ENCODE assay signal across 18 cellular contexts in the genomic region with DNA sequence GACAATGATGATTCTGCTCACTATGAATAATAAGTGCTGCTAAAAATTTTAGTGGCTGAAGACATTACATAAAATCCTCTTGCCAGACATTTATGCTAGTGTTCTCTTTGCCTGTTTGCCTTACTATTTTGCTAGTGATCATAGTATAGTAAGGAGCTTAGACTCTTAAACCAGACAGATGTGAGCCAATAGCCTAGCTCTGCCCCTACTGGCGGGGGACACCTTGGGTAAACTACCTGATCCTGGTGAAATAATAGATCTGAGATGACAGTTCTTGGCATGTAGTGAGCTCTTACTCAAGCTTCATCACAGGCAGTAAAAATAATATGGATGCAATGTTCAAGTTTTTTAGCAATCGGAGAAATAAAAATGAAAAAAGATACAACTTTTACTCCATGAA. TPM values are rescaled to one million over a fixed set of nuclear protein-coding genes. Genes with fewer than 3 reads are reported as not detected.
DNase-seq lines count a peak whose midpoint lies in the region; ATAC-seq and TF ChIP-seq lines count a peak whose summit lies in the region.
"Had no signal": no experiment of that assay in that cellular context is flagged by ENCODE, and none has a peak within 500 bp of the region (broad histone marks: within the 10 kb centered on the region; RNA-seq: fewer than 3 reads in every experiment).

No MANE protein-coding gene starts in this region.

- no peaks in the 10 kb centered on the region for H3K9me3 ChIP-seq in H9 (ENCODE audit: control insufficient read depth, low read depth, low read length)
- no peaks in the 10 kb centered on the region for H3K9me3 ChIP-seq in Panc1 (ENCODE audit: control insufficient read depth, insufficient read depth, low read depth, low read length)
- no peaks in the 10 kb centered on the region for H3K9me3 ChIP-seq in endodermal cell (ENCODE audit: control insufficient read depth, low read length)

- no peak overlapping the region for H3K56ac ChIP-seq in H9 (ENCODE audit: insufficient read length, low read depth, low read length)

- H2BK12ac ChIP-seq in H9 (ENCODE audit: insufficient read length, low read depth, low read length), result no peak overlapping the region

- H2BK15ac ChIP-seq in H9 (ENCODE audit: low read depth, low read length), result no peak overlapping the region

- H3K27me3 ChIP-seq in H9 (ENCODE audit: insufficient read depth, low read length), result no peaks in the 10 kb centered on the region
- no peaks in the 10 kb centered on the region for H3K27me3 ChIP-seq in Panc1 (ENCODE audit: control insufficient read depth, insufficient read depth, low read length)
- no peaks in the 10 kb centered on the region for H3K27me3 ChIP-seq in endodermal cell (ENCODE audit: control insufficient read depth, insufficient read depth, low read length, poor library complexity, severe bottlenecking)

- no peak overlapping the region for H3T11ph ChIP-seq in H9 (ENCODE audit: low read length)

- H3K79me2 ChIP-seq in H9 (ENCODE audit: insufficient read depth, low read length), result no peaks in the 10 kb centered on the region

- WGBS in H9 (ENCODE audit: extremely low coverage, insufficient read length, low lambda C conversion rate), result no CpG with 5 or more reads among the region's 2 CpGs
- WGBS in endodermal cell (ENCODE audit: insufficient coverage in 1 of 2, insufficient read length in 1 of 2), 2 experiments, result 71 to 89% methylated on average over 1 of the region's 2 CpGs

- BruUV-seq in Panc1 (replicated peaks; lab: Mats Ljungman, UMichigan), result no TSS peak

- DNase-seq in H9, result no peak
- DNase-seq in HFFc6, result no peak
- DNase-seq in Panc1 (ENCODE audit: low read depth, low spot score), result no peak
- no peak for DNase-seq in endodermal cell
- DNase-seq in activated T-helper 2 cell treated with anti-CD3 and anti-CD28 coated beads, Interferon-gamma antibody, Interleukin-2, Interleukin-4, amounts not matched to agents 10 μg/mL and 5 μg/mL and 100 μg/mL, durations not matched to agents 14 hours and 24 hours and 36 hours (ENCODE audit: low spot score), result no peak
- DNase-seq in hepatic stellate cell (ENCODE audit: low spot score), result no peak
- DNase-seq: AML-193; CD4-positive, alpha-beta memory T cell; DMS153; DMS79; GDM1; HCEC 1CT had no signal

- ATAC-seq in Panc1 (no peak), HG03196 (IDR thresholded peaks at IDR 0.05; ENCODE audit: unreplicated experiment) (no peak)

- H3K23ac ChIP-seq in H9 (ENCODE audit: insufficient read length, low read depth, low read length), result no peak overlapping the region

- no peak overlapping the region for H2BK5ac ChIP-seq in H9 (ENCODE audit: insufficient read length, low read length)

- no peaks in the 10 kb centered on the region for H3K23me2 ChIP-seq in H9 (ENCODE audit: insufficient read length, low read depth, low read length, poor library complexity, severe bottlenecking)

- H2AFZ ChIP-seq in H9 (ENCODE audit: low read length), result no peak overlapping the region

- no peak overlapping the region for H2BK120ac ChIP-seq in H9 (ENCODE audit: low read depth, low read length, poor library complexity, severe bottlenecking)

- no peaks in the 10 kb centered on the region for H4K20me1 ChIP-seq in H9 (ENCODE audit: control insufficient read depth, insufficient read depth, insufficient read length)

- H3K36me3 ChIP-seq in Panc1 (ENCODE audit: control insufficient read depth, insufficient read depth, low read length) (no peaks in the 10 kb centered on the region), endodermal cell (ENCODE audit: control insufficient read depth, insufficient read depth, low read length) (no peaks in the 10 kb centered on the region)

- H4K91ac ChIP-seq in H9 (ENCODE audit: insufficient read length, low read depth, low read length), result no peak overlapping the region

- H3K4me1 Mint-ChIP-seq in H9 (no peaks in the 10 kb centered on the region; a peak in 1 of 4 replicates), HFFc6 (ENCODE audit: low read depth) (peaks cover 60% of the 10 kb centered on the region), endodermal cell (no peaks in the 10 kb centered on the region)
- H3K4me1 Mint-ChIP-seq in activated T-helper 2 cell treated with anti-CD3 and anti-CD28 coated beads, Interferon-gamma antibody, Interleukin-2, Interleukin-4, amounts not matched to agents 10 μg/mL and 5 μg/mL and 100 μg/mL, durations not matched to agents 14 hours and 24 hours and 36 hours (ENCODE audit: low read depth), result peaks cover 37% of the 10 kb centered on the region
- H3K4me1 Mint-ChIP-seq: CD4-positive, alpha-beta memory T cell had no signal

- H3K9ac ChIP-seq in H9 (ENCODE audit: extremely low read depth, insufficient read length, low read length) (no peak overlapping the region), endodermal cell (ENCODE audit: extremely low read depth, low read length, poor library complexity, severe bottlenecking) (no peak overlapping the region)
- H3K9ac ChIP-seq: KMS-11 had no signal

- H4K8ac ChIP-seq in H9 (replicated peaks; ENCODE audit: insufficient read length, low read depth, low read length), result no peak overlapping the region

- H2BK20ac ChIP-seq in H9 (ENCODE audit: low read depth, low read length, poor library complexity, severe bottlenecking), result no peak overlapping the region

- H3K27ac ChIP-seq in H9 (ENCODE audit: insufficient read length, low read depth, low read length) (no peak overlapping the region), Panc1 (ENCODE audit: low read length) (no peak overlapping the region), endodermal cell (ENCODE audit: low read depth, low read length) (no peak overlapping the region)
- H3K27ac ChIP-seq: KMS-11 had no signal

- in situ Hi-C loops in Panc1 (cut with HindIII; ENCODE audit: low pct_unique_long_range_greater_than_20kb, low sequenced_read_pairs), result no loop called here

- no peak overlapping the region for H3K4me3 Mint-ChIP-seq in H9
- H3K4me3 Mint-ChIP-seq in HFFc6, result no peak overlapping the region
- no peak overlapping the region for H3K4me3 Mint-ChIP-seq in endodermal cell
- no peak overlapping the region for H3K4me3 Mint-ChIP-seq in activated T-helper 2 cell treated with anti-CD3 and anti-CD28 coated beads, Interferon-gamma antibody, Interleukin-2, Interleukin-4, amounts not matched to agents 10 μg/mL and 5 μg/mL and 100 μg/mL, durations not matched to agents 14 hours and 24 hours and 36 hours (ENCODE audit: low read depth)
- H3K4me3 Mint-ChIP-seq: CD14-positive monocyte; CD4-positive, alpha-beta memory T cell had no signal

- POLR2A ChIA-PET in Panc1 (lab: Charles Lee), result no interaction called here

- intact Hi-C loops in Panc1 (cut with micrococcal nuclease; ENCODE audit: unreplicated experiment), result no loop called here
- intact Hi-C loops in activated T-helper 2 cell treated with anti-CD3 and anti-CD28 coated beads, Interferon-gamma antibody, Interleukin-2, Interleukin-4, amounts not matched to agents 10 μg/mL and 5 μg/mL and 100 μg/mL, durations not matched to agents 14 hours and 24 hours and 36 hours (cut with micrococcal nuclease), result loop anchor here (2.0 kb wide), 1 partner anchor 33 kb away; no protein-coding TSS in a partner anchor

- no peak overlapping the region for H4K5ac ChIP-seq in H9 (ENCODE audit: insufficient read length, low read depth, low read length)

- TF ChIP-seq CTCF in H9 (conservative IDR thresholded peaks at IDR 0.05) (peak; percentile 24; the same call in 1 of the 3 replicates), HFFc6 (IDR thresholded peaks at IDR 0.05) (no peak), Panc1 (IDR thresholded peaks at IDR 0.05) (peak; percentile 1; the same call in 1 of the 2 replicates), endodermal cell (conservative IDR thresholded peaks at IDR 0.05) (peak; percentile 32)

- H3K27me3 Mint-ChIP-seq in H9 (ENCODE audit: low read depth) (peaks cover 5% of the 10 kb centered on the region), HFFc6 (ENCODE audit: insufficient read depth) (no peaks in the 10 kb centered on the region), endodermal cell (ENCODE audit: insufficient read depth) (no peaks in the 10 kb centered on the region)
- H3K27me3 Mint-ChIP-seq in activated T-helper 2 cell treated with anti-CD3 and anti-CD28 coated beads, Interferon-gamma antibody, Interleukin-2, Interleukin-4, amounts not matched to agents 10 μg/mL and 5 μg/mL and 100 μg/mL, durations not matched to agents 14 hours and 24 hours and 36 hours (ENCODE audit: low read depth), result no peaks in the 10 kb centered on the region

- H2AK5ac ChIP-seq in H9 (ENCODE audit: insufficient read length, low read length), result no peak overlapping the region

- CTCF ChIA-PET in Panc1 (lab: Charles Lee), result no interaction called here

- H3K4me2 ChIP-seq in H9 (ENCODE audit: insufficient read depth, insufficient read length, low read length), result no peak overlapping the region
- H3K4me2 ChIP-seq: KMS-11 had no signal

- H3K4ac ChIP-seq in H9 (ENCODE audit: low read depth, low read length), result no peak overlapping the region

- H3K27ac Mint-ChIP-seq in H9 (no peak overlapping the region), HFFc6 (peak overlapping the region; percentile 48; the same call in 1 of the 2 replicates), endodermal cell (no peak overlapping the region)
- H3K27ac Mint-ChIP-seq in activated T-helper 2 cell treated with anti-CD3 and anti-CD28 coated beads, Interferon-gamma antibody, Interleukin-2, Interleukin-4, amounts not matched to agents 10 μg/mL and 5 μg/mL and 100 μg/mL, durations not matched to agents 14 hours and 24 hours and 36 hours, result no peak overlapping the region
- H3K27ac Mint-ChIP-seq: CD14-positive monocyte; CD4-positive, alpha-beta memory T cell had no signal

- H3K36me3 Mint-ChIP-seq in H9 (ENCODE audit: insufficient read depth in 1 of 3, low read depth in 3 of 3) (no peaks in the 10 kb centered on the region), HFFc6 (ENCODE audit: low read depth) (no peaks in the 10 kb centered on the region), endodermal cell (ENCODE audit: low read depth) (no peaks in the 10 kb centered on the region)
- H3K36me3 Mint-ChIP-seq in activated T-helper 2 cell treated with anti-CD3 and anti-CD28 coated beads, Interferon-gamma antibody, Interleukin-2, Interleukin-4, amounts not matched to agents 10 μg/mL and 5 μg/mL and 100 μg/mL, durations not matched to agents 14 hours and 24 hours and 36 hours (ENCODE audit: low read depth), result peaks cover 36% of the 10 kb centered on the region
- H3K36me3 Mint-ChIP-seq: CD14-positive monocyte had no signal

- no peak overlapping the region for H3K14ac ChIP-seq in H9 (ENCODE audit: insufficient read depth, low read length)

- H3K4me3 ChIP-seq in Panc1 (ENCODE audit: low read depth in 2 of 2, low read length in 2 of 2) (no peak overlapping the region), endodermal cell (ENCODE audit: low read length) (no peak overlapping the region)

- H3K4me1 ChIP-seq in H9 (ENCODE audit: insufficient read depth, low read length), result no peaks in the 10 kb centered on the region; the same call in 1 of the 2 replicates
- H3K4me1 ChIP-seq in Panc1 (ENCODE audit: control insufficient read depth, insufficient read depth, low read length), result no peaks in the 10 kb centered on the region; the same call in 1 of the 2 replicates
- no peaks in the 10 kb centered on the region for H3K4me1 ChIP-seq in endodermal cell (ENCODE audit: control insufficient read depth, insufficient read depth, low read length)

- no peak overlapping the region for H3K18ac ChIP-seq in H9 (ENCODE audit: insufficient read length, low read depth, low read length)

- no peaks in the 10 kb centered on the region for H3K79me1 ChIP-seq in H9 (ENCODE audit: insufficient read depth, low read depth, low read length, poor library complexity, severe bottlenecking)

- H3K9me3 Mint-ChIP-seq in H9, result no peaks in the 10 kb centered on the region
- H3K9me3 Mint-ChIP-seq in HFFc6, result no peaks in the 10 kb centered on the region
- H3K9me3 Mint-ChIP-seq in endodermal cell, result no peaks in the 10 kb centered on the region
- no peaks in the 10 kb centered on the region for H3K9me3 Mint-ChIP-seq in activated T-helper 2 cell treated with anti-CD3 and anti-CD28 coated beads, Interferon-gamma antibody, Interleukin-2, Interleukin-4, amounts not matched to agents 10 μg/mL and 5 μg/mL and 100 μg/mL, durations not matched to agents 14 hours and 24 hours and 36 hours

RNA-seq across cellular contexts. Expression of gene ENPP3, which starts 18.8 kb away (rescaled TPM):
- total RNA-seq in H9 (2021) (0.09 and 0.15 TPM in 2 replicates), Panc1 (2021; ENCODE audit: unreplicated experiment) (not detected), endodermal cell (not detected)
- under 1 TPM in 2 of 6 experiments, not detected in 4; 0.07 to 0.12 TPM for total RNA-seq in HFFc6 (2021; fragmentation: NEBNext Ultra II Directional; extraction: Animal tissue kit (Norgen Biotek cat#: 25700))
- polyA plus RNA-seq in Panc1 (2012; ENCODE audit: insufficient read length), result not detected
- 0.25 TPM for polyA plus RNA-seq in endodermal cell (2013, experiment 1 of 2)
- 0.21 TPM for polyA plus RNA-seq in endodermal cell (2013, experiment 2 of 2)
- 16.3 and 18.7 TPM in 2 replicates for total RNA-seq in activated T-helper 2 cell treated with anti-CD3 and anti-CD28 coated beads, Interferon-gamma antibody, Interleukin-2, Interleukin-4, amounts not matched to agents 10 μg/mL and 5 μg/mL and 100 μg/mL, durations not matched to agents 14 hours and 24 hours and 36 hours
- total RNA-seq: Daoy, H4 had no signal
- polyA plus RNA-seq: BJ, CD14-positive monocyte had no signal

RNA-seq across cellular contexts. Expression of gene MED23, which starts 27.9 kb away (rescaled TPM):
- total RNA-seq in H9 (2021) (13.6 and 16.2 TPM in 2 replicates), Panc1 (2021; ENCODE audit: unreplicated experiment) (18.3 TPM), endodermal cell (10 to 100 TPM; 23.3 to 26.2 TPM)
- total RNA-seq in HFFc6 (2021; fragmentation: NEBNext Ultra II Directional; extraction: Animal tissue kit (Norgen Biotek cat#: 25700)), result 10 to 100 TPM; 20.5 to 27.3 (median 23.8) TPM
- polyA plus RNA-seq in Panc1 (2012; ENCODE audit: insufficient read length), result 8.5 TPM
- 26.7 TPM for polyA plus RNA-seq in endodermal cell (2013, experiment 1 of 2)
- polyA plus RNA-seq in endodermal cell (2013, experiment 2 of 2), result 21.8 TPM
- total RNA-seq in activated T-helper 2 cell treated with anti-CD3 and anti-CD28 coated beads, Interferon-gamma antibody, Interleukin-2, Interleukin-4, amounts not matched to agents 10 μg/mL and 5 μg/mL and 100 μg/mL, durations not matched to agents 14 hours and 24 hours and 36 hours, result 40.4 and 43.6 TPM in 2 replicates

RNA-seq across cellular contexts. Expression of gene OR2A4, which starts 45.2 kb away (rescaled TPM):
- total RNA-seq in H9 (2021) (not detected in 2 replicates), Panc1 (2021; ENCODE audit: unreplicated experiment) (not detected), endodermal cell (not detected)
- total RNA-seq in HFFc6 (2021; fragmentation: NEBNext Ultra II Directional; extraction: Animal tissue kit (Norgen Biotek cat#: 25700)), result not detected
- not detected for polyA plus RNA-seq in Panc1 (2012; ENCODE audit: insufficient read length)
- not detected for polyA plus RNA-seq in endodermal cell (2013, experiment 1 of 2)
- 0.33 TPM for polyA plus RNA-seq in endodermal cell (2013, experiment 2 of 2)
- total RNA-seq in activated T-helper 2 cell treated with anti-CD3 and anti-CD28 coated beads, Interferon-gamma antibody, Interleukin-2, Interleukin-4, amounts not matched to agents 10 μg/mL and 5 μg/mL and 100 μg/mL, durations not matched to agents 14 hours and 24 hours and 36 hours, result not detected in 2 replicates
- total RNA-seq: CD4-positive, alpha-beta memory T cell; Daoy; H4 had no signal
- polyA plus RNA-seq: BJ; CD14-positive monocyte; CD4-positive, alpha-beta memory T cell had no signal

RNA-seq across cellular contexts. Expression of gene CTAGE9, which starts 54.9 kb away (rescaled TPM):
- total RNA-seq in H9 (2021) (0.13 TPM in 1 of 2 replicates, not detected in the other), Panc1 (2021; ENCODE audit: unreplicated experiment) (0.15 TPM), endodermal cell (not detected)
- not detected for total RNA-seq in HFFc6 (2021; fragmentation: NEBNext Ultra II Directional; extraction: Animal tissue kit (Norgen Biotek cat#: 25700))
- not detected for polyA plus RNA-seq in Panc1 (2012; ENCODE audit: insufficient read length)
- not detected for polyA plus RNA-seq in endodermal cell (2013, experiment 1 of 2)
- not detected for polyA plus RNA-seq in endodermal cell (2013, experiment 2 of 2)
- total RNA-seq in activated T-helper 2 cell treated with anti-CD3 and anti-CD28 coated beads, Interferon-gamma antibody, Interleukin-2, Interleukin-4, amounts not matched to agents 10 μg/mL and 5 μg/mL and 100 μg/mL, durations not matched to agents 14 hours and 24 hours and 36 hours, result not detected in 2 replicates
- total RNA-seq: CD4-positive, alpha-beta memory T cell; Daoy; H4 had no signal
- polyA plus RNA-seq: BJ; CD14-positive monocyte; CD4-positive, alpha-beta memory T cell had no signal

Comparison
In these comparisons a context has a peak if more than half of its experiments do, and no peak if none do; other contexts are left out.
1. RNA of gene ENPP3, which starts 18.8 kb away (total RNA-seq): 16.3 to 18.7 TPM in activated T-helper 2 cell treated with anti-CD3 and anti-CD28 coated beads, Interferon-gamma antibody, Interleukin-2, Interleukin-4, amounts not matched to agents 10 μg/mL and 5 μg/mL and 100 μg/mL, durations not matched to agents 14 hours and 24 hours and 36 hours; 0.09 to 0.15 TPM in H9, not detected in endodermal cell, 0.07 to 0.12 TPM in HFFc6 and not detected in Panc1 (single experiment); every median in the first group is over 10 times any median in the second.